Comparison of ENCODE assay signal across 1 cellular context in the genomic region with DNA sequence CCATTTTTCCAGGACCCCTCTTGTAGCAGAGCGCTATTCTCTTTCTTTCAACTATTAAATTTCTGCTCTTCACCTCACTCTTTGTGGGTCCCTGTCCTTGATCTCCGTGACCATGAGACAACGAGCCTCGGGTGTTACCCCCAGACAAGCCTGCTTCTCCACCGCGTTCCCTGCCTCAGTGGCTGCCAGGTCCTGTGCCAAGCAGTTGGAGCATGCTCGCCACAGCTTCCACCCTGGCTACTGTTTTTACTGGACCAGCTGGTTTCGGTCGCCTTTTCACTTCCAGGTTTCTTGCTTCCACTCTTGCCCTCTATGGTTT.
TF ChIP-seq lines count a peak whose summit lies in the region.

No MANE protein-coding gene starts in this region.

TF ChIP-seq in HepG2, 621 proteins besides CTCF, POLR2A, EP300 and RAD21:
- TF ChIP-seq ZBTB4 (CRISPR knock-in tag; IDR thresholded peaks at IDR 0.05; ENCODE audit: borderline replicate concordance) (peak; percentile 22; the same call in 1 of the 2 replicates), ZNF780A (CRISPR knock-in tag; IDR thresholded peaks at IDR 0.05) (no peak), ZNF773 (CRISPR knock-in tag; IDR thresholded peaks at IDR 0.05; ENCODE audit: borderline replicate concordance) (no peak), POLR2G (IDR thresholded peaks at IDR 0.05; ENCODE audit: low read depth, low read length) (peak; percentile 67; the same call in 1 of the 2 replicates), ZNF558 (CRISPR knock-in tag; IDR thresholded peaks at IDR 0.05; ENCODE audit: borderline replicate concordance) (no peak), ZFP91 (CRISPR knock-in tag; IDR thresholded peaks at IDR 0.05; ENCODE audit: borderline replicate concordance) (peak; percentile 31; the same call in 1 of the 2 replicates), AGO2 (optimal IDR thresholded peaks at IDR 0.05; ENCODE audit: low read depth, low read length) (peak; percentile 56), ZNF687 (CRISPR knock-in tag; IDR thresholded peaks at IDR 0.05) (peak; percentile 45; the same call in 1 of the 2 replicates), ZKSCAN1 (IDR thresholded peaks at IDR 0.05; ENCODE audit: low read length) (no peak)
- TF ChIP-seq, protein P1, sequence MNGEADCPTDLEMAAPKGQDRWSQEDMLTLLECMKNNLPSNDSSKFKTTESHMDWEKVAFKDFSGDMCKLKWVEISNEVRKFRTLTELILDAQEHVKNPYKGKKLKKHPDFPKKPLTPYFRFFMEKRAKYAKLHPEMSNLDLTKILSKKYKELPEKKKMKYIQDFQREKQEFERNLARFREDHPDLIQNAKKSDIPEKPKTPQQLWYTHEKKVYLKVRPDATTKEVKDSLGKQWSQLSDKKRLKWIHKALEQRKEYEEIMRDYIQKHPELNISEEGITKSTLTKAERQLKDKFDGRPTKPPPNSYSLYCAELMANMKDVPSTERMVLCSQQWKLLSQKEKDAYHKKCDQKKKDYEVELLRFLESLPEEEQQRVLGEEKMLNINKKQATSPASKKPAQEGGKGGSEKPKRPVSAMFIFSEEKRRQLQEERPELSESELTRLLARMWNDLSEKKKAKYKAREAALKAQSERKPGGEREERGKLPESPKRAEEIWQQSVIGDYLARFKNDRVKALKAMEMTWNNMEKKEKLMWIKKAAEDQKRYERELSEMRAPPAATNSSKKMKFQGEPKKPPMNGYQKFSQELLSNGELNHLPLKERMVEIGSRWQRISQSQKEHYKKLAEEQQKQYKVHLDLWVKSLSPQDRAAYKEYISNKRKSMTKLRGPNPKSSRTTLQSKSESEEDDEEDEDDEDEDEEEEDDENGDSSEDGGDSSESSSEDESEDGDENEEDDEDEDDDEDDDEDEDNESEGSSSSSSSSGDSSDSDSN (CRISPR knock-in tag; IDR thresholded peaks at IDR 0.05): 0 out of 2 replicates have a peak, but pooled peaks have one; percentile 15
